9 cellular contexts compared by ENCODE assay signal in genomic region chr13:46341112-46341711, GRCh38. TPM values are rescaled to one million over a fixed set of nuclear protein-coding genes. Genes with fewer than 3 reads are reported as not detected.
A peak's percentile ranks its signal among the peaks of the same experiment; 100 is the strongest.
DNase-seq lines count a peak whose midpoint lies in the region; ATAC-seq and TF ChIP-seq lines count a peak whose summit lies in the region.
"Had no signal": no experiment of that assay in that cellular context is flagged by ENCODE, and none has a peak within 500 bp of the region (broad histone marks: within the 10 kb centered on the region; RNA-seq: fewer than 3 reads in every experiment).

No MANE protein-coding gene starts in this region.

- peaks cover 0 to 4% (median 0%) of the 10 kb centered on the region in 3 donors for H3K9me3 Mint-ChIP-seq in IgD-negative memory B cell
- H3K9me3 Mint-ChIP-seq in stimulated activated effector memory CD8-positive, alpha-beta T cell treated with anti-CD3 and anti-CD28 coated beads, Interleukin-12 subunit alpha, Interleukin-12 subunit beta, amount 100 ng/mL, for 72 hours, result peaks cover 4% of the 10 kb centered on the region

- H3K9ac ChIP-seq in mammary epithelial cell (ENCODE audit: insufficient read depth, low read length), result no peak overlapping the region

- no peaks in the 10 kb centered on the region for H3K27me3 ChIP-seq in mammary epithelial cell (ENCODE audit: insufficient read depth, low read length)

- H3K27me3 Mint-ChIP-seq in IgD-negative memory B cell, result no peaks in the 10 kb centered on the region

- H3K4me3 ChIP-seq in mammary epithelial cell (replicated peaks in 1 of 3; ENCODE audit: insufficient read depth in 1 of 3, low read depth in 2 of 3, low read length in 3 of 3), result no peak overlapping the region
- H3K4me3 ChIP-seq: thoracic aorta had no signal

- no peaks in the 10 kb centered on the region for H4K20me1 ChIP-seq in mammary epithelial cell (ENCODE audit: insufficient read depth, low read length)

- no peaks in the 10 kb centered on the region for H3K79me2 ChIP-seq in mammary epithelial cell (ENCODE audit: insufficient read depth, low read length)

- H3K36me3 Mint-ChIP-seq in IgD-negative memory B cell, result peaks cover 6% of the 10 kb centered on the region
- no peaks in the 10 kb centered on the region for H3K36me3 Mint-ChIP-seq in stimulated activated effector memory CD8-positive, alpha-beta T cell treated with anti-CD3 and anti-CD28 coated beads, Interleukin-12 subunit alpha, Interleukin-12 subunit beta, amount 100 ng/mL, for 72 hours

- DNase-seq in DMS79 treated with DMSO at 0.1 percent for 48 hours (lab: John Stamatoyannopoulos, UW) (peak; percentile 19), mammary epithelial cell (peak; percentile 79), HT-29 (ENCODE audit: low spot score) (no peak)
- DNase-seq in stimulated activated effector memory CD8-positive, alpha-beta T cell treated with anti-CD3 and anti-CD28 coated beads, Interleukin-12 subunit alpha, Interleukin-12 subunit beta, amount 100 ng/mL, for 72 hours (ENCODE audit: low spot score in 2 of 2), result no peak
- no peak for DNase-seq in effector CD4-positive, alpha-beta T cell

- ATAC-seq in GM19467 (IDR thresholded peaks at IDR 0.05; ENCODE audit: unreplicated experiment) (peak; percentile 55), HG02678 (IDR thresholded peaks at IDR 0.05; ENCODE audit: unreplicated experiment) (no peak)
- ATAC-seq in stimulated activated effector memory CD8-positive, alpha-beta T cell treated with anti-CD3 and anti-CD28 coated beads, Interleukin-12 subunit alpha, Interleukin-12 subunit beta, amount 100 ng/mL, for 72 hours, result peak; percentile 99

- peaks cover 36 to 48% (median 48%) of the 10 kb centered on the region in 3 donors for H3K4me1 Mint-ChIP-seq in IgD-negative memory B cell
- H3K4me1 Mint-ChIP-seq in stimulated activated effector memory CD8-positive, alpha-beta T cell treated with anti-CD3 and anti-CD28 coated beads, Interleukin-12 subunit alpha, Interleukin-12 subunit beta, amount 100 ng/mL, for 72 hours, result peaks cover 45% of the 10 kb centered on the region

- WGBS in mammary epithelial cell (ENCODE audit: low coverage, missing lambda C conversion rate), result 100% methylated on average over 1 of the region's 1 CpG

- H3K9me3 ChIP-seq in mammary epithelial cell (replicated peaks; ENCODE audit: insufficient read depth, low read length), result no peaks in the 10 kb centered on the region
- H3K9me3 ChIP-seq: thoracic aorta had no signal

- intact Hi-C loops in mammary epithelial cell (cut with micrococcal nuclease), result no loop called here

- peaks cover 5% of the 10 kb centered on the region for H3K4me1 ChIP-seq in mammary epithelial cell (ENCODE audit: insufficient read depth, low read length)

- H3K36me3 ChIP-seq in mammary epithelial cell (ENCODE audit: insufficient read depth, low read length), result no peaks in the 10 kb centered on the region
- H3K36me3 ChIP-seq: thoracic aorta had no signal

- no peak for TF ChIP-seq CTCF in mammary epithelial cell (conservative IDR thresholded peaks at IDR 0.05 in 1 of 2, IDR thresholded peaks at IDR 0.05 in 1 of 2; ENCODE audit: extremely low read depth in 1 of 2, insufficient read depth in 1 of 2, low read depth in 1 of 2, low read length in 2 of 2)

- CTCF ChIA-PET in mammary epithelial cell (lab: Charles Lee; ENCODE audit: low non-redundant PET), result no interaction called here

- no peak overlapping the region for H3K27ac ChIP-seq in mammary epithelial cell (ENCODE audit: insufficient read depth, low read depth, low read length)
- H3K27ac ChIP-seq: thoracic aorta had no signal

- in situ Hi-C loops in mammary epithelial cell (cut with MboI; ENCODE audit: low sequenced_read_pairs in 2 of 2), result loop anchor here in 1 of 2 donors (25.0 kb wide), 1 partner anchor 529 kb away; no protein-coding TSS in a partner anchor

- no peak overlapping the region for H2AFZ ChIP-seq in mammary epithelial cell (ENCODE audit: low read depth, low read length)

- dilution Hi-C loops in mammary epithelial cell (cut with HindIII; ENCODE audit: low sequenced_read_pairs), result no loop called here

- peak overlapping the region; percentile 61 to 92 (median 73) for H3K27ac Mint-ChIP-seq in IgD-negative memory B cell
- H3K27ac Mint-ChIP-seq in stimulated activated effector memory CD8-positive, alpha-beta T cell treated with anti-CD3 and anti-CD28 coated beads, Interleukin-12 subunit alpha, Interleukin-12 subunit beta, amount 100 ng/mL, for 72 hours, result peak overlapping the region; percentile 53

- peak overlapping the region in 3 of 4 donors; percentile 5 to 52 (median 52) for H3K4me3 Mint-ChIP-seq in IgD-negative memory B cell
- peak overlapping the region; percentile 16 for H3K4me3 Mint-ChIP-seq in stimulated activated effector memory CD8-positive, alpha-beta T cell treated with anti-CD3 and anti-CD28 coated beads, Interleukin-12 subunit alpha, Interleukin-12 subunit beta, amount 100 ng/mL, for 72 hours

- no TSS peak for BruUV-seq in mammary epithelial cell (replicated peaks; lab: Mats Ljungman, UMichigan)

- no peak overlapping the region for H3K4me2 ChIP-seq in mammary epithelial cell (ENCODE audit: insufficient read depth, low read depth, low read length)

RNA-seq across cellular contexts. Expression of gene RUBCNL, which starts 45.8 kb away (rescaled TPM):
- polyA plus RNA-seq in IgD-negative memory B cell (82.6 TPM), mammary epithelial cell (0.48 TPM)
- 10 to 100 TPM in 1 of 2 donors, 1 to 10 TPM in 1; 7.0 to 20.2 TPM for total RNA-seq in mammary epithelial cell
- polyA minus RNA-seq in mammary epithelial cell, result not detected
- not detected in 2 replicates for total RNA-seq in HT-29 (2014; rRNA removed; shearing (Covaris generic))

Comparison
In these comparisons a context has a peak if more than half of its experiments do, and no peak if none do; other contexts are left out.
1. DNase-seq: peak in DMS79 treated with DMSO at 0.1 percent for 48 hours (single experiment) and mammary epithelial cell (single experiment); none in stimulated activated effector memory CD8-positive, alpha-beta T cell treated with anti-CD3 and anti-CD28 coated beads, Interleukin-12 subunit alpha, Interleukin-12 subunit beta, amount 100 ng/mL, for 72 hours (0 of 2), effector CD4-positive, alpha-beta T cell (single experiment) and HT-29 (single experiment).